In genomic region chr2:156892449-156893335, GRCh38 we compare ENCODE assay signal across 8 cellular contexts.
DNase-seq lines count a peak whose midpoint lies in the region; ATAC-seq, FAIRE-seq and TF ChIP-seq lines count a peak whose summit lies in the region.

No MANE protein-coding gene starts in this region.

- POLR2A ChIA-PET in GM12878 (lab: Charles Lee): no interaction called here

- under 1% methylated on average over 15 of the region's 15 CpGs for WGBS in GM12878 (ENCODE audit: insufficient coverage, insufficient replicate concordance, low lambda C conversion rate, missing lambda C conversion rate)
- WGBS in stomach, 5 donors: 2 to 5% (median 3%) methylated on average over 15 of the region's 15 CpGs

- H3K36me3 ChIP-seq in GM12878 (ENCODE audit: control insufficient read depth in 2 of 2, insufficient read depth in 2 of 2, low read length in 1 of 2) (no peaks in the 10 kb centered on the region), stomach (no peaks in the 10 kb centered on the region)

- DNase-seq in AG08396 (ENCODE audit: low spot score): peak; percentile 13
- DNase-seq in NCI-H2227 (lab: John Stamatoyannopoulos, UW; ENCODE audit: unreplicated experiment): peak; percentile 86
- peak; percentile 7 for DNase-seq in GM12878 (ENCODE audit: low read depth, low spot score)
- DNase-seq in stomach: no peak

- intact Hi-C loops in GM12878 (cut with micrococcal nuclease; ENCODE audit: unreplicated experiment) (loop anchor here (5.0 to 10.0 kb wide), 4 partner anchors 165 to 1518 kb away; partner anchors contain the start of gene NR4A2), stomach (cut with DNase I; ENCODE audit: low total_unique reads) (no loop called here)

- ATAC-seq in GM18498 (IDR thresholded peaks at IDR 0.05; ENCODE audit: unreplicated experiment) (peak; percentile 54), HG03103 (IDR thresholded peaks at IDR 0.05; ENCODE audit: low read depth, unreplicated experiment) (peak; percentile 29), GM12878 (peak; percentile 78), HG02970 (IDR thresholded peaks at IDR 0.05; ENCODE audit: low FRiP score, unreplicated experiment) (no peak)

- H3K27ac ChIP-seq in GM12878 (ENCODE audit: control insufficient read depth, insufficient read depth) (no peak overlapping the region), stomach (peak overlapping the region in 2 of 5 donors; percentile 9 to 10)

- H3K27me3 ChIP-seq in GM12878 (replicated peaks in 1 of 2; ENCODE audit: control insufficient read depth in 2 of 2, insufficient read depth in 2 of 2, low read length in 1 of 2) (peaks cover 0 to 11% of the 10 kb centered on the region in 2 experiments; a peak in 1 of 4 replicates), stomach (no peaks in the 10 kb centered on the region)

- peak; percentile 45 to 57 (median 46); a peak in 5 of 6 replicates for TF ChIP-seq CTCF in GM12878 (IDR thresholded peaks at IDR 0.05 in 2 of 3, conservative IDR thresholded peaks at IDR 0.05 in 1 of 3; ENCODE audit: control insufficient read depth in 2 of 3, extremely low read depth in 1 of 3, insufficient read depth in 1 of 3, low read depth in 3 of 3, low read length in 3 of 3)
- TF ChIP-seq CTCF in stomach (IDR thresholded peaks at IDR 0.05): peak in 4 of 7 experiments; percentile 20 to 54 (median 28)

- no peak overlapping the region for H3K9ac ChIP-seq in GM12878 (ENCODE audit: control insufficient read depth, insufficient read depth, low read length)

- CTCF ChIA-PET in GM12878 (lab: Yijun Ruan, JAX): interaction anchor here (0.8 to 1.8 kb wide), 4 partner anchors 301 to 1523 kb away, joined by 3 to 5 read pairs (median 4); no protein-coding TSS in a partner anchor

- no peak overlapping the region; the same call in 1 of the 2 replicates for H2AFZ ChIP-seq in GM12878 (ENCODE audit: control insufficient read depth, low read depth, low read length)

- RAD21 ChIA-PET in GM12878 (lab: Charles Lee; ENCODE audit: unreplicated experiment): interaction anchor here (2.3 kb wide), 1 partner anchor 301 kb away, joined by 15 read pairs; no protein-coding TSS in a partner anchor

- no peak for TF ChIP-seq POLR2A in GM12878 (IDR thresholded peaks at IDR 0.05; ENCODE audit: low read depth, low read length)
- no peak for TF ChIP-seq POLR2A in stomach (IDR thresholded peaks at IDR 0.05)

- no TSS peak for BruUV-seq in GM12878 (replicated peaks; lab: Mats Ljungman, UMichigan)

- H3K9me3 ChIP-seq in GM12878 (replicated peaks; ENCODE audit: control insufficient read depth, insufficient read depth, low read length) (no peaks in the 10 kb centered on the region; the same call in 2 of the 3 replicates), iPS-18c (ENCODE audit: control insufficient read depth, insufficient read depth, low read length) (no peaks in the 10 kb centered on the region), stomach (no peaks in the 10 kb centered on the region)

- H4K20me1 ChIP-seq in GM12878 (ENCODE audit: control insufficient read depth, insufficient read depth): no peaks in the 10 kb centered on the region

- peak; percentile 13 for FAIRE-seq in GM12878 (lab: Jason Lieb, UNC)

- H3K79me2 ChIP-seq in GM12878 (ENCODE audit: control insufficient read depth, insufficient read depth, low read length): no peaks in the 10 kb centered on the region

- TF ChIP-seq EP300 in GM12878 (IDR thresholded peaks at IDR 0.05; ENCODE audit: borderline replicate concordance in 1 of 2, control insufficient read depth in 1 of 2, low read depth in 2 of 2, low read length in 2 of 2) (no peak), stomach (IDR thresholded peaks at IDR 0.05) (no peak)

- SMC1A ChIA-PET in GM12878 (lab: Charles Lee; ENCODE audit: uncharacterized antibody, unreplicated experiment): interaction anchor here (0.7 to 1.6 kb wide), 3 partner anchors 15 to 553 kb away, joined by 3 to 6 read pairs (median 6); no protein-coding TSS in a partner anchor

- H3K4me1 ChIP-seq in GM12878 (ENCODE audit: control insufficient read depth, insufficient read depth, low read length): peaks cover 6% of the 10 kb centered on the region; the same call in 1 of the 2 replicates
- peaks cover 0 to 18% (median 9%) of the 10 kb centered on the region in 4 donors for H3K4me1 ChIP-seq in stomach

- H3K4me3 ChIP-seq in GM12878 (no peak overlapping the region), iPS-18c (ENCODE audit: insufficient read depth, low read depth, low read length) (peak overlapping the region; percentile 4; the same call in 1 of the 2 replicates), stomach (peak overlapping the region; percentile 20 to 36 (median 33))

- in situ Hi-C loops in GM12878 (cut with MboI): loop anchor here (25.0 kb wide), 1 partner anchor 1530 kb away; no protein-coding TSS in a partner anchor

- peak; percentile 66 for TF ChIP-seq RAD21 in GM12878 (IDR thresholded peaks at IDR 0.05; ENCODE audit: insufficient read depth, low read depth, low read length)

- H3K4me2 ChIP-seq in GM12878 (ENCODE audit: control insufficient read depth, insufficient read depth): 0 out of 2 replicates have a peak overlapping the region, but pooled peaks have one; percentile 17

TF ChIP-seq in GM12878, 131 proteins besides CTCF, POLR2A, EP300 and RAD21:
- TF ChIP-seq HDGF (IDR thresholded peaks at IDR 0.05): no peak
- no peak for TF ChIP-seq POLR2AphosphoS2 (IDR thresholded peaks at IDR 0.05; ENCODE audit: low read depth, low read length)
- no peak for TF ChIP-seq PML (IDR thresholded peaks at IDR 0.05; ENCODE audit: low read length)
- no peak for TF ChIP-seq MAX (IDR thresholded peaks at IDR 0.05; ENCODE audit: low read depth, low read length)
- TF ChIP-seq, protein P1, sequence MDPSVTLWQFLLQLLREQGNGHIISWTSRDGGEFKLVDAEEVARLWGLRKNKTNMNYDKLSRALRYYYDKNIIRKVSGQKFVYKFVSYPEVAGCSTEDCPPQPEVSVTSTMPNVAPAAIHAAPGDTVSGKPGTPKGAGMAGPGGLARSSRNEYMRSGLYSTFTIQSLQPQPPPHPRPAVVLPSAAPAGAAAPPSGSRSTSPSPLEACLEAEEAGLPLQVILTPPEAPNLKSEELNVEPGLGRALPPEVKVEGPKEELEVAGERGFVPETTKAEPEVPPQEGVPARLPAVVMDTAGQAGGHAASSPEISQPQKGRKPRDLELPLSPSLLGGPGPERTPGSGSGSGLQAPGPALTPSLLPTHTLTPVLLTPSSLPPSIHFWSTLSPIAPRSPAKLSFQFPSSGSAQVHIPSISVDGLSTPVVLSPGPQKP (IDR thresholded peaks at IDR 0.05; ENCODE audit: low read depth, low read length): no peak
- TF ChIP-seq BRCA1 (IDR thresholded peaks at IDR 0.05; ENCODE audit: low read depth, low read length): no peak
- TF ChIP-seq SMAD5 (IDR thresholded peaks at IDR 0.05; ENCODE audit: low read depth): no peak
- TF ChIP-seq SUPT20H (IDR thresholded peaks at IDR 0.05; ENCODE audit: borderline replicate concordance, control insufficient read depth, low read depth, low read length): no peak
- no peak for TF ChIP-seq MEF2A (IDR thresholded peaks at IDR 0.05; ENCODE audit: insufficient read depth, low read depth, low read length)
- TF ChIP-seq SIX5 (IDR thresholded peaks at IDR 0.05; ENCODE audit: low read depth, low read length, severe bottlenecking): no peak
- peak; percentile 47; the same call in 1 of the 2 replicates for TF ChIP-seq SMC3 (IDR thresholded peaks at IDR 0.05; ENCODE audit: borderline replicate concordance, low read length)
- TF ChIP-seq SPI1 (IDR thresholded peaks at IDR 0.05; ENCODE audit: borderline replicate concordance, insufficient read depth, low read depth, low read length): no peak
- peak; percentile 53; the same call in 1 of the 2 replicates for TF ChIP-seq ZNF24 (IDR thresholded peaks at IDR 0.05)
- TF ChIP-seq TCF3 (IDR thresholded peaks at IDR 0.05; ENCODE audit: borderline replicate concordance, insufficient read depth, low read depth, low read length): no peak
TF ChIP-seq in GM12878: peak in this region for 2.
